Comparison of ENCODE assay signal across 8 cellular contexts in the genomic region with DNA sequence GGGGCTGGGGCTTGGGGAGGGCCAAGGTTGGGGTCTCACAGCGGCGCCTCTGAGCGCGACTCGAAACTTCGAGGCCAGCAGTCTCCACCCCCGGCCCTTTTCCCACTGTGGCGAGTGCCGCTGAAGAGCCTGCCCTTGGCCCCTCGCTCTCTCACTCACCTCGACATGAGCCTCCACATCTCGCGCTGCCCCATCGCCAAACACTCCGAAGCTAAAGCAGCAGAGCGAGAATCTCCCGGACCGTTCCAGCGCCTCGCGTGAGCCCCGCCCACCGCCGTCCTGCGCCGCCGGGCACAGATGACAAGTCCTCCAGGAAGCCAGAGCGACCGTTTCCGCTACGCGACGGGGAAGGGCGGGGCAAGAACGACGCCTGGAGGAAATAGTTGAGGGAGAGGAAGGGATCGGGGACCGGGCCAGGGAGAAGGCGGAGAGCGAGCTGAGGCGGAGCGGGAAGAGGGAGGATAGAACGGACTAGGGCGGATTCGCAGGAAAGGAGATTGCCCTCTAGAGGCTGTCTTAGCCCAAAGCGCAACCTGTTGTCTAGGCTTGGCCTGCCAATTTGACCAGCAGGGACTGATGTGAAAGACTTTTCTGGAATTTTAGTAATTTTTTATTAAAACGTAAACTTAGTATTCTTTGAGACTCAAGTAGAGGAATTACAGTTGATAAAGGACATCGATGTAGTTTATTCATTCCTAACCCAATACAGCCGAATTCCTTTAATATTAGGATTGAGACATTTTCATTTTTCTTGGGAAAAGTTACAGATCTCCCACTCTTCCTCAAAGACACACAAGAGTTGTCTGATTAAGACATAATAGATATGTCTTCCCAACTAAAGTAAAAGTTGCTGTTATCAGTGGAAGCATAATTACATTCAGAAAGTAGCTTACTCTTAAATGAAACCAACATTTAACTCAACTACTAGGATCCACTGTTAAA. TPM values are rescaled to one million over a fixed set of nuclear protein-coding genes. Genes with fewer than 3 reads are reported as not detected.
DNase-seq lines count a peak whose midpoint lies in the region; ATAC-seq, FAIRE-seq and TF ChIP-seq lines count a peak whose summit lies in the region.

HIBCH (minus strand) TSS at position 270 of the 942 bp plus-strand sequence; CDS start at position 194, 76 bp downstream.

- dilution Hi-C loops in endothelial cell of umbilical vein (cut with MboI; ENCODE audit: extremely low pct_ligation_motif_present, low sequenced_read_pairs): no loop called here

- POLR2A ChIA-PET in endothelial cell of umbilical vein (lab: Charles Lee): interaction anchor here (1.0 kb wide), 1 partner anchor 24 kb away, joined by 5 read pairs; no protein-coding TSS in a partner anchor

- FAIRE-seq in endothelial cell of umbilical vein (lab: Jason Lieb, UNC): peak; percentile 98

- no peaks in the 10 kb centered on the region for H3K27me3 ChIP-seq in HUES6 (ENCODE audit: control insufficient read depth, insufficient read depth, low read length)
- H3K27me3 ChIP-seq in OCI-LY3 (ENCODE audit: low read depth, low read length): no peaks in the 10 kb centered on the region
- H3K27me3 ChIP-seq in endothelial cell of umbilical vein (ENCODE audit: control insufficient read depth in 2 of 2, insufficient read depth in 2 of 2, low read length in 2 of 2): no peaks in the 10 kb centered on the region

- TF ChIP-seq POLR2A in endothelial cell of umbilical vein (IDR thresholded peaks at IDR 0.05; ENCODE audit: low read depth, low read length): peak; percentile 66

- H3K9ac ChIP-seq in HUES6 (ENCODE audit: low read length) (peak within 1 kb of the TSS; percentile 75), OCI-LY3 (ENCODE audit: low read length) (peak within 1 kb of the TSS; percentile 66), endothelial cell of umbilical vein (replicated peaks; ENCODE audit: extremely low read depth, insufficient read depth, low read length) (peak within 1 kb of the TSS; percentile 68)

- H2AFZ ChIP-seq in OCI-LY3 (ENCODE audit: low read depth, low read length) (peak within 1 kb of the TSS; percentile 75), endothelial cell of umbilical vein (ENCODE audit: low read depth, low read length) (peak within 1 kb of the TSS; percentile 85)

- H3K79me2 ChIP-seq in OCI-LY3 (ENCODE audit: low read length) (no peaks in the 10 kb centered on the region), endothelial cell of umbilical vein (ENCODE audit: control insufficient read depth, insufficient read depth, low read length) (peaks cover 4% of the 10 kb centered on the region)

- TF ChIP-seq CTCF in OCI-LY3 (IDR thresholded peaks at IDR 0.05; ENCODE audit: low read depth, low read length): peak; percentile 45
- peak; percentile 80 to 83 for TF ChIP-seq CTCF in endothelial cell of umbilical vein (IDR thresholded peaks at IDR 0.05; ENCODE audit: extremely low read depth in 1 of 2, insufficient read depth in 1 of 2, low read depth in 1 of 2, low read length in 2 of 2)

- H4K20me1 ChIP-seq in OCI-LY3 (ENCODE audit: insufficient read depth, low read length) (no peaks in the 10 kb centered on the region), endothelial cell of umbilical vein (replicated peaks; ENCODE audit: control insufficient read depth, extremely low read depth, insufficient read depth, low read length) (no peaks in the 10 kb centered on the region)

- H3K4me3 ChIP-seq in HUES6 (ENCODE audit: low read depth, low read length) (peak within 1 kb of the TSS; percentile 83), OCI-LY3 (ENCODE audit: low read length) (peak within 1 kb of the TSS; percentile 93), endothelial cell of umbilical vein (replicated peaks in 1 of 3; ENCODE audit: insufficient read depth in 1 of 3, low read depth in 1 of 3, low read length in 3 of 3) (peak within 1 kb of the TSS; percentile 56 to 78 (median 60))

- intact Hi-C loops in endothelial cell of umbilical vein (cut with micrococcal nuclease): loop anchor here (1.0 to 5.0 kb wide), 6 partner anchors 14 to 560 kb away; partner anchors contain the start of genes GLS, INPP1, NAB1 and ORMDL1

- CTCF ChIA-PET in endothelial cell of umbilical vein (lab: Charles Lee): interaction anchor here (0.8 to 3.0 kb wide), 20 partner anchors 9 to 536 kb away, joined by 3 to 25 read pairs (median 4); partner anchors contain the start of genes INPP1, ORMDL1 and PMS1

- peaks cover 5% of the 10 kb centered on the region; the same call in 1 of the 2 replicates for H3K4me1 ChIP-seq in HUES6 (ENCODE audit: control insufficient read depth, insufficient read depth, low read length)
- peaks cover 27% of the 10 kb centered on the region for H3K4me1 ChIP-seq in OCI-LY3 (ENCODE audit: low read length)
- peaks cover 18% of the 10 kb centered on the region for H3K4me1 ChIP-seq in endothelial cell of umbilical vein (ENCODE audit: control insufficient read depth, extremely low read depth, insufficient read depth, low read length)

- DNase-seq in D341Med (ENCODE audit: low spot score) (peak; percentile 90), activated T-cell treated with anti-CD3 and anti-CD28 coated beads for 1 hour (ENCODE audit: low read depth) (peak; percentile 76), endothelial cell of umbilical vein (ENCODE audit: low read depth, low spot score) (peak; percentile 98), middle frontal gyrus (ENCODE audit: extremely low spot score, low spot score) (peak; percentile 99)
- peak; percentile 67 to 72 for DNase-seq in stimulated activated CD8-positive, alpha-beta memory T cell treated with anti-CD3 and anti-CD28 coated beads, Interleukin-4, amount 100 ng/mL, for 1 hour (ENCODE audit: low read depth in 2 of 2, low spot score in 1 of 2)

- BruUV-seq in endothelial cell of umbilical vein (replicated peaks; lab: Mats Ljungman, UMichigan): TSS peak; percentile 89

- H3K4me2 ChIP-seq in OCI-LY3 (ENCODE audit: low read length) (peak within 1 kb of the TSS; percentile 87), endothelial cell of umbilical vein (ENCODE audit: insufficient read depth, low read length) (peak within 1 kb of the TSS; percentile 77)

- no peak within 1 kb of the TSS for H3K27ac ChIP-seq in HUES6 (ENCODE audit: low read depth, low read length)
- peak within 1 kb of the TSS; percentile 27 for H3K27ac ChIP-seq in OCI-LY3 (ENCODE audit: low read length)
- H3K27ac ChIP-seq in endothelial cell of umbilical vein (ENCODE audit: insufficient read depth, low read depth, low read length): peak within 1 kb of the TSS; percentile 14

- H3K36me3 ChIP-seq in HUES6 (ENCODE audit: control insufficient read depth, insufficient read depth, low read length) (no peaks in the 10 kb centered on the region), OCI-LY3 (replicated peaks; ENCODE audit: low read depth, low read length) (no peaks in the 10 kb centered on the region), endothelial cell of umbilical vein (ENCODE audit: control insufficient read depth in 2 of 2, extremely low read depth in 1 of 2, insufficient read depth in 2 of 2, low read length in 2 of 2) (no peaks in the 10 kb centered on the region)

- H3K9me1 ChIP-seq in endothelial cell of umbilical vein (replicated peaks; ENCODE audit: control insufficient read depth, extremely low read depth, insufficient read depth, low read length): no peaks in the 10 kb centered on the region

- no peaks in the 10 kb centered on the region for H3K9me3 ChIP-seq in HUES6 (ENCODE audit: control insufficient read depth, insufficient read depth, low read depth, low read length)
- no peaks in the 10 kb centered on the region for H3K9me3 ChIP-seq in OCI-LY3 (ENCODE audit: insufficient read depth, low read length)
- H3K9me3 ChIP-seq in endothelial cell of umbilical vein (replicated peaks; ENCODE audit: control insufficient read depth, insufficient read depth, low read length): no peaks in the 10 kb centered on the region

- peak; percentile 95 for ATAC-seq in GM21390 (IDR thresholded peaks at IDR 0.05; ENCODE audit: unreplicated experiment)

TF ChIP-seq in endothelial cell of umbilical vein, 7 proteins besides CTCF, POLR2A, EP300 and RAD21:
- peak; percentile 84 for TF ChIP-seq POLR2AphosphoS5 (IDR thresholded peaks at IDR 0.05; ENCODE audit: insufficient read depth, low read depth, low read length)
- TF ChIP-seq MAX (IDR thresholded peaks at IDR 0.05; ENCODE audit: insufficient read depth, insufficient read length): peak; percentile 25
- no peak for TF ChIP-seq GATA2 (IDR thresholded peaks at IDR 0.05; ENCODE audit: insufficient read depth, insufficient read length, low read depth, low read length)

RNA-seq across cellular contexts. Expression of gene HIBCH, which starts in this region (rescaled TPM):
- total RNA-seq in endothelial cell of umbilical vein: 23.2 and 24.7 TPM in 2 replicates
- polyA plus RNA-seq in endothelial cell of umbilical vein: 3.3 and 6.4 TPM in 2 replicates
- 10.0 and 10.1 TPM in 2 replicates for polyA plus RNA-seq in endothelial cell of umbilical vein (2011; cell fraction: cytosol; rRNA removed)
- 21.3 and 23.6 TPM in 2 replicates for polyA plus RNA-seq in endothelial cell of umbilical vein (2011; cell fraction: nucleus; rRNA removed)
- 21.3 and 26.5 TPM in 2 replicates for polyA plus RNA-seq in endothelial cell of umbilical vein (2012)
- polyA minus RNA-seq in endothelial cell of umbilical vein: 20.3 and 21.9 TPM in 2 replicates
- 3.2 TPM for polyA minus RNA-seq in endothelial cell of umbilical vein (2011; cell fraction: cytosol; rRNA and poly(A)+ RNA removed)
- 40.8 and 53.3 TPM in 2 replicates for polyA minus RNA-seq in endothelial cell of umbilical vein (2011; cell fraction: nucleus; rRNA and poly(A)+ RNA removed)
